In the genomic region with DNA sequence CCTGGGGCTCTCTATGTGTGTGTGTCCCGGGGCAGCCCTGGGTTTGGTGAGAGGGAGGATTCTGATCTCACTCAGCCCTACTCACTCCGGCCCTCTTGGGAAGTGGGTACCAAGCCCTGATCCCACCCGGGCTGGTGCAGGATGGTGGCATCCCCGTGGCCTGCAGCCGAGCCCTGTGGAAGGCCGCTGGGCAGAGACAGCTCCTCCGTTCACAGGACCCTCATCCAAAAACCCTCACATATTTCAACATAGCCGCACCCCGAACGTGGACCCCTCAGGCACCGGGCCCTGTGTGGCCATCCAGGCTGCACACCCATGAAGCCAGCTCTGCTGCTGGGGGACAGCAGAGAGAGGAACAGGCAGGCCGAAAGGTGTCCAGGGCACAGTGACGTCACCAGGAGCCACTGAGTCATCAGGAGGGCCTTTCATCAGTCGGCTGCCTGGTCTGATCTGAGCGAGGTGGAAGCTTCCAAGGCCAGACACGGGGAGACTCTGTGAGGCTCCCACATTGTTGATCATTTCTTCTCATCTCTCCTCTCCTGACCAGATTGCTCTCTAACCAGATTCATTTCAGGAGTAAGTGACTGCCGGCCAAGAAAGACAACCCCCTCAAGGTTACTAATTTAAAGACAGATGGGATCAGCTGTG, we compare ENCODE assay signal across 1 cellular context.
TF ChIP-seq lines count a peak whose summit lies in the region.

No MANE protein-coding gene starts in this region.

TF ChIP-seq in SK-N-SH treated with all-trans-retinoic acid at 6 μM for 48 hours, 23 proteins besides CTCF, POLR2A, EP300 and RAD21 (continued from another document):
- no peak for TF ChIP-seq TSHZ2 (CRISPR knock-in tag; IDR thresholded peaks at IDR 0.05)
- TF ChIP-seq, protein P1, sequence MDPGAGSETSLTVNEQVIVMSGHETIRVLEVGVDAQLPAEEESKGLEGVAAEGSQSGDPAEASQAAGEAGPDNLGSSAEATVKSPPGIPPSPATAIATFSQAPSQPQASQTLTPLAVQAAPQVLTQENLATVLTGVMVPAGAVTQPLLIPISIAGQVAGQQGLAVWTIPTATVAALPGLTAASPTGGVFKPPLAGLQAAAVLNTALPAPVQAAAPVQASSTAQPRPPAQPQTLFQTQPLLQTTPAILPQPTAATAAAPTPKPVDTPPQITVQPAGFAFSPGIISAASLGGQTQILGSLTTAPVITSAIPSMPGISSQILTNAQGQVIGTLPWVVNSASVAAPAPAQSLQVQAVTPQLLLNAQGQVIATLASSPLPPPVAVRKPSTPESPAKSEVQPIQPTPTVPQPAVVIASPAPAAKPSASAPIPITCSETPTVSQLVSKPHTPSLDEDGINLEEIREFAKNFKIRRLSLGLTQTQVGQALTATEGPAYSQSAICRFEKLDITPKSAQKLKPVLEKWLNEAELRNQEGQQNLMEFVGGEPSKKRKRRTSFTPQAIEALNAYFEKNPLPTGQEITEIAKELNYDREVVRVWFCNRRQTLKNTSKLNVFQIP (CRISPR knock-in tag; IDR thresholded peaks at IDR 0.05; ENCODE audit: borderline replicate concordance, low read depth): no peak
- TF ChIP-seq, protein P2, sequence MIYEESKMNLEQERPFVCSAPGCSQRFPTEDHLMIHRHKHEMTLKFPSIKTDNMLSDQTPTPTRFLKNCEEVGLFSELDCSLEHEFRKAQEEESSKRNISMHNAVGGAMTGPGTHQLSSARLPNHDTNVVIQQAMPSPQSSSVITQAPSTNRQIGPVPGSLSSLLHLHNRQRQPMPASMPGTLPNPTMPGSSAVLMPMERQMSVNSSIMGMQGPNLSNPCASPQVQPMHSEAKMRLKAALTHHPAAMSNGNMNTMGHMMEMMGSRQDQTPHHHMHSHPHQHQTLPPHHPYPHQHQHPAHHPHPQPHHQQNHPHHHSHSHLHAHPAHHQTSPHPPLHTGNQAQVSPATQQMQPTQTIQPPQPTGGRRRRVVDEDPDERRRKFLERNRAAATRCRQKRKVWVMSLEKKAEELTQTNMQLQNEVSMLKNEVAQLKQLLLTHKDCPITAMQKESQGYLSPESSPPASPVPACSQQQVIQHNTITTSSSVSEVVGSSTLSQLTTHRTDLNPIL (CRISPR knock-in tag; IDR thresholded peaks at IDR 0.05; ENCODE audit: low read depth): no peak
TF ChIP-seq in SK-N-SH treated with all-trans-retinoic acid at 6 μM for 48 hours: peak in this region for 0.
